Comparison of ENCODE assay signal across 18 cellular contexts in the genomic region with DNA sequence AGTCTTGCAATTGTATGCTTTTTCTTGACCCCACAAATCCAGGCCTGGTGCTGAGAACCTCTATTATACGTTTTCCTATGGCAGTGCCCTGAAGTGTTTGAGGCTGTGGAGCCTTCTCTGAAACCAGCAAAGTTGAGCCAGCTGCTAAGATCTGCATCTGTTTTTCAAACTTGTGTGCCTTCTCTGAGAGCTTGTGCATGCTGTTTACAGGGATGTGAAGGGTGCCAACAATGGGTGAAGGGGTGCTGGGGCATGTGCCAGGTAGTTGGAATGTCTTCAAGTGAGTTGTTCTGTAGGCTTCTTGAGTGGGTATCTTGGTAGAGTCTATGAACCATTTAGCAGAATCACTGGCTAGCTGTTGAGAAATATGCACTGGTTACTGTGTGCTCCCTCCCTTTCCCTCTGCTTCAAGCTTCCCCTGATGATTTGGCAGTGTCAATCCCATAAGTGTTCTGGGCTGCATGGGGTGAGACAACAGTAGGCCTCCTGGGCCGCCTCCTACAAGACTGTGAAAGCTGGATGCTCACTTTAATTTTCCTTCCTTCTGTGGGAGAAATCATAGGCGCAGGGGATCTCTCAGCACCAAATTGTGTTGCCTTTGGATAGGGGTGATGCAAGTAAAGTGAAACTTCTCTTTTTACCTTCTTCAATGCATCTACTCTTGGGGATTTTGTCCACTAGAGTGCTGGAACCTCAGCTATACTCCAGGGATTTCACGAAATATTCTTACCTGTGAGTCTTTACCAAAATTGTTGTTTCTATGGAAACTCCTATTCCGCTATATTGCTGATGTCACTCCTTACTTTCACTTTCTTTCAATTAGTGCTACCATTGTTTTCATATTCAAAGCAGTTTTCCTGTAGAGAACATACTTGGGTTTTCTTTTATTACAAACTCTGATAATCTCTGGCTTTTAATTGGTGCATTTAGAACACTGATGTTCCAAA. TPM values are rescaled to one million over a fixed set of nuclear protein-coding genes. Genes with fewer than 3 reads are reported as not detected.
DNase-seq lines count a peak whose midpoint lies in the region; ATAC-seq and TF ChIP-seq lines count a peak whose summit lies in the region.
"Had no signal": no experiment of that assay in that cellular context is flagged by ENCODE, and none has a peak within 500 bp of the region (broad histone marks: within the 10 kb centered on the region; RNA-seq: fewer than 3 reads in every experiment).

No MANE protein-coding gene starts in this region.

- no peaks in the 10 kb centered on the region for H3K27me3 ChIP-seq in mononuclear cell (ENCODE audit: insufficient read depth, low read length)

- H3K4me3 Mint-ChIP-seq in T-helper 2 cell treated with Interferon-gamma antibody and Interleukin-4, amounts not matched to agents 5 μg/mL and 100 μg/mL, for 36 hours, result peak overlapping the region; percentile 68
- peak overlapping the region; percentile 59 for H3K4me3 Mint-ChIP-seq in activated CD8-positive, alpha-beta T cell treated with anti-CD3 and anti-CD28 coated beads, Interleukin-2, amount 10 ng/mL, durations not matched to agents 7 days and 5 days
- H3K4me3 Mint-ChIP-seq: CD14-positive monocyte had no signal

- TF ChIP-seq CTCF in GM10266 (IDR thresholded peaks at IDR 0.05; ENCODE audit: control insufficient read depth, insufficient read depth, low read depth, missing control alignments) (no peak), foreskin fibroblast (IDR thresholded peaks at IDR 0.05; ENCODE audit: low read depth, low read length) (no peak), GM10248 (IDR thresholded peaks at IDR 0.05; ENCODE audit: control extremely low read depth, extremely low read depth, low read depth, missing control alignments) (no peak)

- POLR2A ChIA-PET in activated CD8-positive, alpha-beta T cell treated with anti-CD3 and anti-CD28 coated beads, Interleukin-2, amount 10 ng/mL, durations not matched to agents 7 days and 5 days (lab: Charles Lee), result no interaction called here
- POLR2A ChIA-PET in GM10248 (lab: Yijun Ruan, JAX), result no interaction called here

- H3K9me3 Mint-ChIP-seq in T-helper 2 cell treated with Interferon-gamma antibody and Interleukin-4, amounts not matched to agents 5 μg/mL and 100 μg/mL, for 36 hours, result peaks cover 5% of the 10 kb centered on the region
- no peaks in the 10 kb centered on the region for H3K9me3 Mint-ChIP-seq in activated CD8-positive, alpha-beta T cell treated with anti-CD3 and anti-CD28 coated beads, Interleukin-2, amount 10 ng/mL, durations not matched to agents 7 days and 5 days (ENCODE audit: insufficient read depth)

- H3K9me3 ChIP-seq in mononuclear cell (ENCODE audit: low read depth, low read length), result no peaks in the 10 kb centered on the region

- CTCF ChIA-PET in activated CD8-positive, alpha-beta T cell treated with anti-CD3 and anti-CD28 coated beads, Interleukin-2, amount 10 ng/mL, durations not matched to agents 7 days and 5 days (lab: Charles Lee), result no interaction called here
- CTCF ChIA-PET in GM10248 (lab: Yijun Ruan, JAX), result no interaction called here

- H3K36me3 Mint-ChIP-seq in T-helper 2 cell treated with Interferon-gamma antibody and Interleukin-4, amounts not matched to agents 5 μg/mL and 100 μg/mL, for 36 hours (ENCODE audit: low read depth), result peaks cover 2% of the 10 kb centered on the region
- peaks cover 3% of the 10 kb centered on the region for H3K36me3 Mint-ChIP-seq in activated CD8-positive, alpha-beta T cell treated with anti-CD3 and anti-CD28 coated beads, Interleukin-2, amount 10 ng/mL, durations not matched to agents 7 days and 5 days (ENCODE audit: low read depth)
- H3K36me3 Mint-ChIP-seq: CD14-positive monocyte had no signal

- peak overlapping the region; percentile 26 for H3K4me3 ChIP-seq in mononuclear cell (ENCODE audit: low read length)
- no peak overlapping the region for H3K4me3 ChIP-seq in foreskin fibroblast (ENCODE audit: low read depth in 1 of 2, low read length in 2 of 2)

- DNase-seq in T-helper 2 cell treated with Interferon-gamma antibody and Interleukin-4, amounts not matched to agents 5 μg/mL and 100 μg/mL, for 36 hours (ENCODE audit: low spot score), result no peak
- no peak for DNase-seq in T-helper 2 cell
- peak; percentile 1 for DNase-seq in GM10266 (ENCODE audit: extremely low spot score)
- DNase-seq in activated CD8-positive, alpha-beta T cell treated with anti-CD3 and anti-CD28 coated beads, Interleukin-2, amount 10 ng/mL, durations not matched to agents 7 days and 5 days, result no peak
- no peak for DNase-seq in foreskin fibroblast
- DNase-seq in GM10248 (ENCODE audit: extremely low spot score), result no peak
- DNase-seq: 8988T; activated CD8-positive, alpha-beta memory T cell treated with anti-CD3 and anti-CD28 coated beads, Interleukin-2, amount 50 U/mL, for 4 hours; anterior cingulate cortex; cortex of kidney; KBM-7; NCI-H1417 treated with DMSO at 0.1 percent for 48 hours; NCI-H226; SIG-M5 had no signal

- H3K27me3 Mint-ChIP-seq in T-helper 2 cell treated with Interferon-gamma antibody and Interleukin-4, amounts not matched to agents 5 μg/mL and 100 μg/mL, for 36 hours (ENCODE audit: low read depth), result no peaks in the 10 kb centered on the region
- no peaks in the 10 kb centered on the region for H3K27me3 Mint-ChIP-seq in activated CD8-positive, alpha-beta T cell treated with anti-CD3 and anti-CD28 coated beads, Interleukin-2, amount 10 ng/mL, durations not matched to agents 7 days and 5 days (ENCODE audit: low read depth)

- peaks cover 25% of the 10 kb centered on the region for H3K4me1 Mint-ChIP-seq in T-helper 2 cell treated with Interferon-gamma antibody and Interleukin-4, amounts not matched to agents 5 μg/mL and 100 μg/mL, for 36 hours (ENCODE audit: low read depth)
- peaks cover 13% of the 10 kb centered on the region for H3K4me1 Mint-ChIP-seq in activated CD8-positive, alpha-beta T cell treated with anti-CD3 and anti-CD28 coated beads, Interleukin-2, amount 10 ng/mL, durations not matched to agents 7 days and 5 days (ENCODE audit: low read depth)

- peak; percentile 36 for ATAC-seq in activated CD8-positive, alpha-beta T cell treated with anti-CD3 and anti-CD28 coated beads, Interleukin-2, amount 10 ng/mL, durations not matched to agents 7 days and 5 days
- no peak for ATAC-seq in GM18867 (IDR thresholded peaks at IDR 0.05; ENCODE audit: unreplicated experiment)

- peak overlapping the region; percentile 74 for H3K27ac Mint-ChIP-seq in T-helper 2 cell treated with Interferon-gamma antibody and Interleukin-4, amounts not matched to agents 5 μg/mL and 100 μg/mL, for 36 hours
- H3K27ac Mint-ChIP-seq in activated CD8-positive, alpha-beta T cell treated with anti-CD3 and anti-CD28 coated beads, Interleukin-2, amount 10 ng/mL, durations not matched to agents 7 days and 5 days, result peak overlapping the region; percentile 68

- peaks cover 6% of the 10 kb centered on the region for H3K4me1 ChIP-seq in mononuclear cell (ENCODE audit: insufficient read depth, low read length)

RNA-seq across cellular contexts. Expression of a gene that starts 30.0 kb away (rescaled TPM):
- total RNA-seq in activated CD8-positive, alpha-beta T cell treated with anti-CD3 and anti-CD28 coated beads, Interleukin-2, amount 10 ng/mL, durations not matched to agents 7 days and 5 days, result 10 to 100 TPM; 74.3 to 75.9 TPM
- total RNA-seq in mononuclear cell, result 72.8 TPM
- total RNA-seq: osteoblast had no signal
